ENCODE assay signal across 37 cellular contexts in genomic region chr1:42075179-42075578, GRCh38.
"Had no signal": no experiment of that assay in that cellular context is flagged by ENCODE, and none has a peak within 500 bp of the region (broad histone marks: within the 10 kb centered on the region; RNA-seq: fewer than 3 reads in every experiment).

No MANE protein-coding gene starts in this region.

- DNase-seq: activated effector memory CD4-positive, alpha-beta T cell treated with anti-CD3 and anti-CD28 coated beads, Interleukin-2, amount 50 U/mL, for 16 hours; activated effector memory CD4-positive, alpha-beta T cell treated with Interleukin-2 at 50 U/mL for 16 hours; activated gamma-delta T cell; activated gamma-delta T cell treated with Interleukin-2 at 50 U/mL for 16 hours; activated naive CD4-positive, alpha-beta T cell; activated naive CD4-positive, alpha-beta T cell treated with anti-CD3 and anti-CD28 coated beads for 36 hours; activated naive CD4-positive, alpha-beta T cell treated with anti-CD3 and anti-CD28 coated beads, Interleukin-2, amount 10 ng/mL, durations not matched to agents 7 days and 5 days; activated naive CD4-positive, alpha-beta T cell treated with anti-CD3 and anti-CD28 coated beads, Interleukin-2, amount 50 U/mL, for 16 hours; activated naive CD4-positive, alpha-beta T cell treated with Interleukin-2 at 50 U/mL for 16 hours; activated naive CD8-positive, alpha-beta T cell treated with anti-CD3 and anti-CD28 coated beads for 36 hours; activated naive CD8-positive, alpha-beta T cell treated with anti-CD3 and anti-CD28 coated beads, Interleukin-2, amount 10 ng/mL, durations not matched to agents 7 days and 5 days; activated naive CD8-positive, alpha-beta T cell treated with anti-CD3 and anti-CD28 coated beads, Interleukin-2, amount 50 U/mL, for 24 hours; activated T-cell treated with anti-CD3 and anti-CD28 coated beads, Interleukin-2, amount 50 U/mL, for 24 hours; activated T-cell treated with anti-CD3 and anti-CD28 coated beads, Interleukin-2, amount 50 U/mL, for 4 hours; activated T-cell treated with anti-CD3 and anti-CD28 coated beads, Interleukin-2, amount 50 U/mL, for 48 hours; activated T-cell treated with anti-CD3 and anti-CD28 coated beads, Interleukin-2, amount 50 U/mL, for 72 hours; adrenal gland; amniotic stem cell; amygdala; anterior cingulate cortex; aorta; body of pancreas; brain microvascular endothelial cell; caudate nucleus; central memory CD4-positive, alpha-beta T cell; cerebellar nuclear complex had no signal

- H3K9me3 Mint-ChIP-seq: activated T-helper 2 cell treated with anti-CD3 and anti-CD28 coated beads, Interferon-gamma antibody, Interleukin-2, Interleukin-4, amounts not matched to agents 10 μg/mL and 5 μg/mL and 100 μg/mL, durations not matched to agents 14 hours and 24 hours and 36 hours; central memory CD8-positive, alpha-beta T cell had no signal

- H3K4me3 ChIP-seq: adrenal gland, ascending aorta, body of pancreas, breast epithelium, cardiac muscle cell had no signal

- H3K9me3 ChIP-seq: body of pancreas had no signal

- H3K27me3 ChIP-seq: adrenal gland, ascending aorta, body of pancreas, breast epithelium had no signal

- H3K27ac Mint-ChIP-seq: activated naive CD4-positive, alpha-beta T cell treated with anti-CD3 and anti-CD28 coated beads for 36 hours; activated naive CD4-positive, alpha-beta T cell treated with anti-CD3 and anti-CD28 coated beads, Interleukin-2, amount 10 ng/mL, durations not matched to agents 7 days and 5 days; activated naive CD4-positive, alpha-beta T cell treated with anti-CD3 and anti-CD28 coated beads, Interleukin-2, amount 50 U/mL, for 24 hours; activated naive CD4-positive, alpha-beta T cell treated with anti-CD3 and anti-CD28 coated beads, Interleukin-2, amount 50 U/mL, for 72 hours; activated naive CD8-positive, alpha-beta T cell; activated naive CD8-positive, alpha-beta T cell treated with anti-CD3 and anti-CD28 coated beads for 36 hours; activated naive CD8-positive, alpha-beta T cell treated with anti-CD3 and anti-CD28 coated beads, Interleukin-2, amount 10 ng/mL, durations not matched to agents 7 days and 5 days; activated naive CD8-positive, alpha-beta T cell treated with anti-CD3 and anti-CD28 coated beads, Interleukin-2, amount 50 U/mL, for 24 hours; activated T-cell treated with anti-CD3 and anti-CD28 coated beads, Interleukin-2, amount 50 U/mL, for 24 hours; activated T-cell treated with anti-CD3 and anti-CD28 coated beads, Interleukin-2, amount 50 U/mL, for 72 hours; activated T-helper 1 cell treated with anti-CD3 and anti-CD28 coated beads, Interleukin-12 subunit alpha, Interleukin-12 subunit beta, Interleukin-2, Interleukin-4 antibody, amounts not matched to agents 30 ng/mL and 10 ng/mL and 1 ng/mL, durations not matched to agents 14 hours and 24 hours and 36 hours; activated T-helper 17 cell treated with anti-CD3 and anti-CD28 coated beads, Interleukin-2, amount 50 U/mL, for 72 hours; activated T-helper 2 cell treated with anti-CD3 and anti-CD28 coated beads, Interferon-gamma antibody, Interleukin-2, Interleukin-4, amounts not matched to agents 10 μg/mL and 5 μg/mL and 100 μg/mL, durations not matched to agents 14 hours and 24 hours and 36 hours; brain had no signal

- H3K4me1 Mint-ChIP-seq: activated naive CD4-positive, alpha-beta T cell treated with anti-CD3 and anti-CD28 coated beads, Interleukin-2, amount 10 ng/mL, durations not matched to agents 7 days and 5 days; activated naive CD4-positive, alpha-beta T cell treated with anti-CD3 and anti-CD28 coated beads, Interleukin-2, amount 50 U/mL, for 24 hours; activated naive CD8-positive, alpha-beta T cell treated with anti-CD3 and anti-CD28 coated beads for 36 hours; activated naive CD8-positive, alpha-beta T cell treated with anti-CD3 and anti-CD28 coated beads, Interleukin-2, amount 10 ng/mL, durations not matched to agents 7 days and 5 days; activated naive CD8-positive, alpha-beta T cell treated with anti-CD3 and anti-CD28 coated beads, Interleukin-2, amount 50 U/mL, for 24 hours; activated T-helper 17 cell treated with anti-CD3 and anti-CD28 coated beads, Interleukin-2, amount 50 U/mL, for 72 hours; brain; central memory CD8-positive, alpha-beta T cell had no signal

- H3K4me3 Mint-ChIP-seq: activated naive CD4-positive, alpha-beta T cell treated with anti-CD3 and anti-CD28 coated beads for 36 hours; activated naive CD4-positive, alpha-beta T cell treated with anti-CD3 and anti-CD28 coated beads, Interleukin-2, amount 10 ng/mL, durations not matched to agents 7 days and 5 days; activated naive CD4-positive, alpha-beta T cell treated with anti-CD3 and anti-CD28 coated beads, Interleukin-2, amount 50 U/mL, for 24 hours; activated naive CD8-positive, alpha-beta T cell; activated naive CD8-positive, alpha-beta T cell treated with anti-CD3 and anti-CD28 coated beads for 36 hours; activated naive CD8-positive, alpha-beta T cell treated with anti-CD3 and anti-CD28 coated beads, Interleukin-2, amount 10 ng/mL, durations not matched to agents 7 days and 5 days; activated naive CD8-positive, alpha-beta T cell treated with anti-CD3 and anti-CD28 coated beads, Interleukin-2, amount 50 U/mL, for 24 hours; activated T-cell treated with anti-CD3 and anti-CD28 coated beads, Interleukin-2, amount 50 U/mL, for 24 hours; activated T-cell treated with anti-CD3 and anti-CD28 coated beads, Interleukin-2, amount 50 U/mL, for 4 hours; activated T-cell treated with anti-CD3 and anti-CD28 coated beads, Interleukin-2, amount 50 U/mL, for 72 hours; activated T-helper 1 cell treated with anti-CD3 and anti-CD28 coated beads, Interleukin-12 subunit alpha, Interleukin-12 subunit beta, Interleukin-2, Interleukin-4 antibody, amounts not matched to agents 30 ng/mL and 10 ng/mL and 1 ng/mL, durations not matched to agents 14 hours and 24 hours and 36 hours; activated T-helper 17 cell treated with anti-CD3 and anti-CD28 coated beads, Interleukin-2, amount 50 U/mL, for 72 hours; brain; central memory CD8-positive, alpha-beta T cell had no signal

- ATAC-seq: activated naive CD4-positive, alpha-beta T cell treated with anti-CD3 and anti-CD28 coated beads, Interleukin-2, amount 50 U/mL, for 72 hours; activated naive CD8-positive, alpha-beta T cell treated with anti-CD3 and anti-CD28 coated beads, Interleukin-2, amount 50 U/mL, for 24 hours; activated T-cell treated with anti-CD3 and anti-CD28 coated beads, Interleukin-2, amount 50 U/mL, for 4 hours; activated T-cell treated with anti-CD3 and anti-CD28 coated beads, Interleukin-2, amount 50 U/mL, for 72 hours; activated T-helper 17 cell treated with anti-CD3 and anti-CD28 coated beads, Interleukin-2, amount 50 U/mL, for 72 hours; body of pancreas had no signal

- H3K36me3 ChIP-seq: adrenal gland, ascending aorta, brain microvascular endothelial cell, breast epithelium, cardiac muscle cell had no signal

- H3K27ac ChIP-seq: adrenal gland, ascending aorta, body of pancreas, brain microvascular endothelial cell, breast epithelium, cardiac muscle cell had no signal

- H3K4me1 ChIP-seq: adrenal gland, ascending aorta, body of pancreas, breast epithelium had no signal

- H3K36me3 Mint-ChIP-seq: activated naive CD4-positive, alpha-beta T cell treated with anti-CD3 and anti-CD28 coated beads, Interleukin-2, amount 10 ng/mL, durations not matched to agents 7 days and 5 days; activated naive CD8-positive, alpha-beta T cell treated with anti-CD3 and anti-CD28 coated beads for 36 hours; brain had no signal
